Comparison of ENCODE assay signal across 1 cellular context in the genomic region with DNA sequence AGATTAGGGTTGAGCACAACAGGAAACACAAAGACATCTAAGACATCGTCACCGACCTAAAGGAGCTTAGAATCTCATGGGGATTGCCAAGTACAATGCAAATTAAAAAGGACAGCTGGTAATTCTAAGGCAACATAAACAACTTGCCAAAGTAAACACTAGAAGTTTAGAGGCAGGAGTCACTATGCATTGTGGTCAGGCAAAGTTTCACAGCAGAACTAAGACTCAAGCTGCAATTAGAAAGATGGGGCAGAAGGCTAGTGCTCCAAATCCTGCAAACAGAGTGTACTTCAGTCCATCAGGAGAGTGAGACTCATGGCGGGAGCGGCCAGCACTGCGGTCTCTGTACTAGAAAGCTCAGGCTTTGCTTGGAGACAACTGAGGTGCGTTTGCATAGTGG.
TF ChIP-seq lines count a peak whose summit lies in the region.

No MANE protein-coding gene starts in this region.

TF ChIP-seq in GM12878, 131 proteins besides CTCF, POLR2A, EP300 and RAD21 (continued from another document):
- TF ChIP-seq, protein P1, sequence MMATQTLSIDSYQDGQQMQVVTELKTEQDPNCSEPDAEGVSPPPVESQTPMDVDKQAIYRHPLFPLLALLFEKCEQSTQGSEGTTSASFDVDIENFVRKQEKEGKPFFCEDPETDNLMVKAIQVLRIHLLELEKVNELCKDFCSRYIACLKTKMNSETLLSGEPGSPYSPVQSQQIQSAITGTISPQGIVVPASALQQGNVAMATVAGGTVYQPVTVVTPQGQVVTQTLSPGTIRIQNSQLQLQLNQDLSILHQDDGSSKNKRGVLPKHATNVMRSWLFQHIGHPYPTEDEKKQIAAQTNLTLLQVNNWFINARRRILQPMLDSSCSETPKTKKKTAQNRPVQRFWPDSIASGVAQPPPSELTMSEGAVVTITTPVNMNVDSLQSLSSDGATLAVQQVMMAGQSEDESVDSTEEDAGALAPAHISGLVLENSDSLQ (IDR thresholded peaks at IDR 0.05): no peak
- no peak for TF ChIP-seq ZNF384 (IDR thresholded peaks at IDR 0.05; ENCODE audit: borderline replicate concordance, low read depth, low read length)
- no peak for TF ChIP-seq RB1 (IDR thresholded peaks at IDR 0.05; ENCODE audit: borderline replicate concordance)
- no peak for TF ChIP-seq SUZ12 (IDR thresholded peaks at IDR 0.05; ENCODE audit: unreplicated experiment)
- TF ChIP-seq ZNF274 (IDR thresholded peaks at IDR 0.05; ENCODE audit: insufficient read depth, insufficient read length): no peak
- TF ChIP-seq NFYA (IDR thresholded peaks at IDR 0.05; ENCODE audit: borderline replicate concordance, low read depth, low read length): no peak
- no peak for TF ChIP-seq RAD51 (IDR thresholded peaks at IDR 0.05)
- no peak for TF ChIP-seq MYC (IDR thresholded peaks at IDR 0.05; ENCODE audit: insufficient read depth, insufficient read length, insufficient replicate concordance, low read length, severe bottlenecking)
- TF ChIP-seq BHLHE40 (IDR thresholded peaks at IDR 0.05; ENCODE audit: borderline replicate concordance in 1 of 2, low read depth in 2 of 2, low read length in 1 of 2): no peak
- TF ChIP-seq TARDBP (IDR thresholded peaks at IDR 0.05; ENCODE audit: borderline replicate concordance): no peak
- TF ChIP-seq, protein P2, sequence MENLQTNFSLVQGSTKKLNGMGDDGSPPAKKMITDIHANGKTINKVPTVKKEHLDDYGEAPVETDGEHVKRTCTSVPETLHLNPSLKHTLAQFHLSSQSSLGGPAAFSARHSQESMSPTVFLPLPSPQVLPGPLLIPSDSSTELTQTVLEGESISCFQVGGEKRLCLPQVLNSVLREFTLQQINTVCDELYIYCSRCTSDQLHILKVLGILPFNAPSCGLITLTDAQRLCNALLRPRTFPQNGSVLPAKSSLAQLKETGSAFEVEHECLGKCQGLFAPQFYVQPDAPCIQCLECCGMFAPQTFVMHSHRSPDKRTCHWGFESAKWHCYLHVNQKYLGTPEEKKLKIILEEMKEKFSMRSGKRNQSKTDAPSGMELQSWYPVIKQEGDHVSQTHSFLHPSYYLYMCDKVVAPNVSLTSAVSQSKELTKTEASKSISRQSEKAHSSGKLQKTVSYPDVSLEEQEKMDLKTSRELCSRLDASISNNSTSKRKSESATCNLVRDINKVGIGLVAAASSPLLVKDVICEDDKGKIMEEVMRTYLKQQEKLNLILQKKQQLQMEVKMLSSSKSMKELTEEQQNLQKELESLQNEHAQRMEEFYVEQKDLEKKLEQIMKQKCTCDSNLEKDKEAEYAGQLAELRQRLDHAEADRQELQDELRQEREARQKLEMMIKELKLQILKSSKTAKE (IDR thresholded peaks at IDR 0.05; ENCODE audit: low read depth, poor library complexity, severe bottlenecking): no peak
- TF ChIP-seq TCF7 (IDR thresholded peaks at IDR 0.05; ENCODE audit: borderline replicate concordance): no peak
- no peak for TF ChIP-seq KDM1A (IDR thresholded peaks at IDR 0.05; ENCODE audit: borderline replicate concordance)
- no peak for TF ChIP-seq PAX8 (IDR thresholded peaks at IDR 0.05)
- TF ChIP-seq CEBPB (IDR thresholded peaks at IDR 0.05; ENCODE audit: borderline replicate concordance in 1 of 2, low read depth in 2 of 2, low read length in 2 of 2): no peak
- TF ChIP-seq STAT3 (IDR thresholded peaks at IDR 0.05; ENCODE audit: low read depth, low read length): no peak
- TF ChIP-seq, protein P3, sequence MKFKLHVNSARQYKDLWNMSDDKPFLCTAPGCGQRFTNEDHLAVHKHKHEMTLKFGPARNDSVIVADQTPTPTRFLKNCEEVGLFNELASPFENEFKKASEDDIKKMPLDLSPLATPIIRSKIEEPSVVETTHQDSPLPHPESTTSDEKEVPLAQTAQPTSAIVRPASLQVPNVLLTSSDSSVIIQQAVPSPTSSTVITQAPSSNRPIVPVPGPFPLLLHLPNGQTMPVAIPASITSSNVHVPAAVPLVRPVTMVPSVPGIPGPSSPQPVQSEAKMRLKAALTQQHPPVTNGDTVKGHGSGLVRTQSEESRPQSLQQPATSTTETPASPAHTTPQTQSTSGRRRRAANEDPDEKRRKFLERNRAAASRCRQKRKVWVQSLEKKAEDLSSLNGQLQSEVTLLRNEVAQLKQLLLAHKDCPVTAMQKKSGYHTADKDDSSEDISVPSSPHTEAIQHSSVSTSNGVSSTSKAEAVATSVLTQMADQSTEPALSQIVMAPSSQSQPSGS (IDR thresholded peaks at IDR 0.05; ENCODE audit: low read length): no peak
- TF ChIP-seq ZNF217 (IDR thresholded peaks at IDR 0.05): no peak
- TF ChIP-seq MEF2B (IDR thresholded peaks at IDR 0.05; ENCODE audit: partially characterized antibody, poor library complexity, severe bottlenecking): peak; percentile 82
- TF ChIP-seq YY1 (IDR thresholded peaks at IDR 0.05; ENCODE audit: low read depth, low read length): no peak
- no peak for TF ChIP-seq POLR2AphosphoS5 (IDR thresholded peaks at IDR 0.05; ENCODE audit: low read length)
- TF ChIP-seq EED (IDR thresholded peaks at IDR 0.05; ENCODE audit: low read depth): no peak
- 0 out of 2 replicates have a peak, but pooled peaks have one; percentile 36 for TF ChIP-seq TCF12 (IDR thresholded peaks at IDR 0.05; ENCODE audit: low read depth, low read length)
- TF ChIP-seq MYB (IDR thresholded peaks at IDR 0.05; ENCODE audit: borderline replicate concordance, low read depth, low read length): no peak
- no peak for TF ChIP-seq RCOR1 (conservative IDR thresholded peaks at IDR 0.05; ENCODE audit: low read depth, low read length)
- TF ChIP-seq BRCA1 (IDR thresholded peaks at IDR 0.05; ENCODE audit: low read depth, low read length): no peak
- TF ChIP-seq, protein P4, sequence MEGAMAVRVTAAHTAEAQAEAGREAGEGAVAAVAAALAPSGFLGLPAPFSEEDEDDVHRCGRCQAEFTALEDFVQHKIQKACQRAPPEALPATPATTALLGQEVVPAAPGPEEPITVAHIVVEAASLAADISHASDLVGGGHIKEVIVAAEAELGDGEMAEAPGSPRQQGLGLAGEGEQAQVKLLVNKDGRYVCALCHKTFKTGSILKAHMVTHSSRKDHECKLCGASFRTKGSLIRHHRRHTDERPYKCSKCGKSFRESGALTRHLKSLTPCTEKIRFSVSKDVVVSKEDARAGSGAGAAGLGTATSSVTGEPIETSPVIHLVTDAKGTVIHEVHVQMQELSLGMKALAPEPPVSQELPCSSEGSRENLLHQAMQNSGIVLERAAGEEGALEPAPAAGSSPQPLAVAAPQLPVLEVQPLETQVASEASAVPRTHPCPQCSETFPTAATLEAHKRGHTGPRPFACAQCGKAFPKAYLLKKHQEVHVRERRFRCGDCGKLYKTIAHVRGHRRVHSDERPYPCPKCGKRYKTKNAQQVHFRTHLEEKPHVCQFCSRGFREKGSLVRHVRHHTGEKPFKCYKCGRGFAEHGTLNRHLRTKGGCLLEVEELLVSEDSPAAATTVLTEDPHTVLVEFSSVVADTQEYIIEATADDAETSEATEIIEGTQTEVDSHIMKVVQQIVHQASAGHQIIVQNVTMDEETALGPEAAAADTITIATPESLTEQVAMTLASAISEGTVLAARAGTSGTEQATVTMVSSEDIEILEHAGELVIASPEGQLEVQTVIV (IDR thresholded peaks at IDR 0.05; ENCODE audit: borderline replicate concordance, partially characterized antibody): no peak
- TF ChIP-seq, protein P5, sequence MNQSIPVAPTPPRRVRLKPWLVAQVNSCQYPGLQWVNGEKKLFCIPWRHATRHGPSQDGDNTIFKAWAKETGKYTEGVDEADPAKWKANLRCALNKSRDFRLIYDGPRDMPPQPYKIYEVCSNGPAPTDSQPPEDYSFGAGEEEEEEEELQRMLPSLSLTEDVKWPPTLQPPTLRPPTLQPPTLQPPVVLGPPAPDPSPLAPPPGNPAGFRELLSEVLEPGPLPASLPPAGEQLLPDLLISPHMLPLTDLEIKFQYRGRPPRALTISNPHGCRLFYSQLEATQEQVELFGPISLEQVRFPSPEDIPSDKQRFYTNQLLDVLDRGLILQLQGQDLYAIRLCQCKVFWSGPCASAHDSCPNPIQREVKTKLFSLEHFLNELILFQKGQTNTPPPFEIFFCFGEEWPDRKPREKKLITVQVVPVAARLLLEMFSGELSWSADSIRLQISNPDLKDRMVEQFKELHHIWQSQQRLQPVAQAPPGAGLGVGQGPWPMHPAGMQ (IDR thresholded peaks at IDR 0.05; ENCODE audit: borderline replicate concordance): no peak
- peak; percentile 82 for TF ChIP-seq RUNX3 (IDR thresholded peaks at IDR 0.05; ENCODE audit: low read length)
- no peak for TF ChIP-seq EGR1 (IDR thresholded peaks at IDR 0.05; ENCODE audit: borderline replicate concordance in 1 of 2, low read depth in 2 of 2, low read length in 2 of 2)
- no peak for TF ChIP-seq EZH2 (IDR thresholded peaks at IDR 0.05; ENCODE audit: borderline replicate concordance, control insufficient read depth, low read depth, low read length)
- no peak for TF ChIP-seq HDAC2 (IDR thresholded peaks at IDR 0.05)
- TF ChIP-seq TBL1XR1 (IDR thresholded peaks at IDR 0.05; ENCODE audit: low read depth, low read length): peak; percentile 73
- no peak for TF ChIP-seq RBBP5 (conservative IDR thresholded peaks at IDR 0.05)
- TF ChIP-seq JUND (IDR thresholded peaks at IDR 0.05; ENCODE audit: low read depth, low read length): no peak
- TF ChIP-seq NR2C2 (IDR thresholded peaks at IDR 0.05; ENCODE audit: borderline replicate concordance, control insufficient read depth, insufficient read length, low read depth): no peak
- TF ChIP-seq TCF3 (IDR thresholded peaks at IDR 0.05; ENCODE audit: borderline replicate concordance, insufficient read depth, low read depth, low read length): 0 out of 2 replicates have a peak, but pooled peaks have one; percentile 34
- no peak for TF ChIP-seq WRNIP1 (IDR thresholded peaks at IDR 0.05; ENCODE audit: borderline replicate concordance, low read depth, low read length)
- TF ChIP-seq POU2F2 (IDR thresholded peaks at IDR 0.05; ENCODE audit: borderline replicate concordance, low read depth, low read length): peak; percentile 81; the same call in 2 of the 3 replicates
